In the genomic region with DNA sequence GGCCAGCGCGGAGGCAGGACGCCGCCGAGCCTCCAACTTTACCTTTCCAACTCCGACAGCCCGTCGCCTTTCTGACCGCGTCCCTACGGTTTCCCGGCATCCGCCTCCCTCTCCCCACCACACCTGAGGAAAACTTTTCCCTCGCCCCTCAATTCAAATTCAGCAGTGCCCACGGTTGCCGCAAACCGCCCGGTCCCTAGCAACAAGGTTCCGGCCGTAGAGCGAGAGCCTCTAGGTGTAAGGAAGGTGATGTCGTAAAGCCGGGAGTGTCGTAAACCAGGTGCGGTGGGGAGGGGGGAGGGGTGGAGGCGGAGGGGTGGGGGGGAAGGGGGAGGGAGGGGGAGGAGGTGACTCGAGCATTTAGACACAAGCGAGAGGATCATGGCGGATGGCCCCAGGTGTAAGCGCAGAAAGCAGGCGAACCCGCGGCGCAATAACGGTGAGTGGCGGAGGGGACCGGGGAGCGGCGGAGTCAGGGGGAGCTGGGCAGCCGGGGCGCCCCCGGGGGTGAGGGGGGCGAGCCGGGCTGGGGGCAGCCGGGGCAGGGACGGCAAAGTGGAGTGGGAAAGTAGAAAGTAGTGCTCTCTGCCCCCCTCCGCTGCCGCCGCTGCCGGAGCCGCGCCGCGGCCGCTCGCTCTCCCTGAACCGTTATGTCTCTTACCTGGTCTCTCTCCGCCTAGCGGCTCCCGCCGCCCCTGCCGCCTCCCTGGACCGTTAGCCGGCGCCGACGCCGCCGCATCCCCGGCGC, we compare ENCODE assay signal across 1 cellular context.
TF ChIP-seq lines count a peak whose summit lies in the region.

A gene (plus strand): TSS at position 363 of the 748 bp plus-strand sequence. CDS start 19 bp downstream, at position 382.

TF ChIP-seq in GM12878, 131 proteins besides CTCF, POLR2A, EP300 and RAD21 (continued from another document and continues in another):
- TF ChIP-seq, protein P1, sequence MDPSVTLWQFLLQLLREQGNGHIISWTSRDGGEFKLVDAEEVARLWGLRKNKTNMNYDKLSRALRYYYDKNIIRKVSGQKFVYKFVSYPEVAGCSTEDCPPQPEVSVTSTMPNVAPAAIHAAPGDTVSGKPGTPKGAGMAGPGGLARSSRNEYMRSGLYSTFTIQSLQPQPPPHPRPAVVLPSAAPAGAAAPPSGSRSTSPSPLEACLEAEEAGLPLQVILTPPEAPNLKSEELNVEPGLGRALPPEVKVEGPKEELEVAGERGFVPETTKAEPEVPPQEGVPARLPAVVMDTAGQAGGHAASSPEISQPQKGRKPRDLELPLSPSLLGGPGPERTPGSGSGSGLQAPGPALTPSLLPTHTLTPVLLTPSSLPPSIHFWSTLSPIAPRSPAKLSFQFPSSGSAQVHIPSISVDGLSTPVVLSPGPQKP (IDR thresholded peaks at IDR 0.05; ENCODE audit: low read depth, low read length): no peak
- TF ChIP-seq NFYA (IDR thresholded peaks at IDR 0.05; ENCODE audit: borderline replicate concordance, low read depth, low read length) (no peak), IKZF2 (IDR thresholded peaks at IDR 0.05) (no peak), SMAD1 (IDR thresholded peaks at IDR 0.05; ENCODE audit: low read depth, partially characterized antibody) (no peak), ETV6 (conservative IDR thresholded peaks at IDR 0.05 in 1 of 2, IDR thresholded peaks at IDR 0.05 in 1 of 2; ENCODE audit: borderline replicate concordance in 1 of 2, low read depth in 1 of 2) (no peak), ZZZ3 (IDR thresholded peaks at IDR 0.05; ENCODE audit: control insufficient read depth, insufficient read length, low read depth) (no peak), FOXM1 (IDR thresholded peaks at IDR 0.05; ENCODE audit: low read depth, low read length) (no peak; the same call in 1 of the 2 replicates), CBX3 (IDR thresholded peaks at IDR 0.05; ENCODE audit: borderline replicate concordance, low read depth) (no peak), RAD51 (IDR thresholded peaks at IDR 0.05) (no peak), SRF (IDR thresholded peaks at IDR 0.05; ENCODE audit: low read depth in 2 of 2, low read length in 2 of 2) (no peak), ESRRA (IDR thresholded peaks at IDR 0.05; ENCODE audit: low read length) (no peak), GATAD2B (conservative IDR thresholded peaks at IDR 0.05; ENCODE audit: low read depth) (no peak; the same call in 1 of the 2 replicates), RELA (IDR thresholded peaks at IDR 0.05; ENCODE audit: borderline replicate concordance, partially characterized antibody) (no peak), PAX5 (IDR thresholded peaks at IDR 0.05; ENCODE audit: borderline replicate concordance, low read depth, low read length) (no peak), MYC (IDR thresholded peaks at IDR 0.05; ENCODE audit: insufficient read depth, insufficient read length, insufficient replicate concordance, low read length, severe bottlenecking) (no peak), SIX5 (IDR thresholded peaks at IDR 0.05; ENCODE audit: low read depth, low read length, severe bottlenecking) (no peak), TCF7 (IDR thresholded peaks at IDR 0.05; ENCODE audit: borderline replicate concordance) (no peak), HDAC2 (IDR thresholded peaks at IDR 0.05) (no peak), CHD4 (IDR thresholded peaks at IDR 0.05) (no peak), NRF1 (conservative IDR thresholded peaks at IDR 0.05; ENCODE audit: low read depth, low read length) (no peak), RCOR1 (conservative IDR thresholded peaks at IDR 0.05; ENCODE audit: low read depth, low read length) (peak; percentile 95; the same call in 1 of the 2 replicates), TBL1XR1 (IDR thresholded peaks at IDR 0.05; ENCODE audit: low read depth, low read length) (0 out of 2 replicates have a peak, but pooled peaks have one; percentile 13), SMAD5 (IDR thresholded peaks at IDR 0.05; ENCODE audit: low read depth) (no peak), CBFB (IDR thresholded peaks at IDR 0.05; ENCODE audit: low read depth) (peak; percentile 46; the same call in 1 of the 2 replicates), MXI1 (IDR thresholded peaks at IDR 0.05; ENCODE audit: low read depth, low read length) (no peak), TAF1 (IDR thresholded peaks at IDR 0.05; ENCODE audit: borderline replicate concordance, low read depth, low read length) (peak; percentile 82), PAX8 (IDR thresholded peaks at IDR 0.05) (no peak), ZSCAN29 (IDR thresholded peaks at IDR 0.05) (no peak), RUNX3 (IDR thresholded peaks at IDR 0.05; ENCODE audit: low read length) (peak; percentile 74)
- TF ChIP-seq, protein P2, sequence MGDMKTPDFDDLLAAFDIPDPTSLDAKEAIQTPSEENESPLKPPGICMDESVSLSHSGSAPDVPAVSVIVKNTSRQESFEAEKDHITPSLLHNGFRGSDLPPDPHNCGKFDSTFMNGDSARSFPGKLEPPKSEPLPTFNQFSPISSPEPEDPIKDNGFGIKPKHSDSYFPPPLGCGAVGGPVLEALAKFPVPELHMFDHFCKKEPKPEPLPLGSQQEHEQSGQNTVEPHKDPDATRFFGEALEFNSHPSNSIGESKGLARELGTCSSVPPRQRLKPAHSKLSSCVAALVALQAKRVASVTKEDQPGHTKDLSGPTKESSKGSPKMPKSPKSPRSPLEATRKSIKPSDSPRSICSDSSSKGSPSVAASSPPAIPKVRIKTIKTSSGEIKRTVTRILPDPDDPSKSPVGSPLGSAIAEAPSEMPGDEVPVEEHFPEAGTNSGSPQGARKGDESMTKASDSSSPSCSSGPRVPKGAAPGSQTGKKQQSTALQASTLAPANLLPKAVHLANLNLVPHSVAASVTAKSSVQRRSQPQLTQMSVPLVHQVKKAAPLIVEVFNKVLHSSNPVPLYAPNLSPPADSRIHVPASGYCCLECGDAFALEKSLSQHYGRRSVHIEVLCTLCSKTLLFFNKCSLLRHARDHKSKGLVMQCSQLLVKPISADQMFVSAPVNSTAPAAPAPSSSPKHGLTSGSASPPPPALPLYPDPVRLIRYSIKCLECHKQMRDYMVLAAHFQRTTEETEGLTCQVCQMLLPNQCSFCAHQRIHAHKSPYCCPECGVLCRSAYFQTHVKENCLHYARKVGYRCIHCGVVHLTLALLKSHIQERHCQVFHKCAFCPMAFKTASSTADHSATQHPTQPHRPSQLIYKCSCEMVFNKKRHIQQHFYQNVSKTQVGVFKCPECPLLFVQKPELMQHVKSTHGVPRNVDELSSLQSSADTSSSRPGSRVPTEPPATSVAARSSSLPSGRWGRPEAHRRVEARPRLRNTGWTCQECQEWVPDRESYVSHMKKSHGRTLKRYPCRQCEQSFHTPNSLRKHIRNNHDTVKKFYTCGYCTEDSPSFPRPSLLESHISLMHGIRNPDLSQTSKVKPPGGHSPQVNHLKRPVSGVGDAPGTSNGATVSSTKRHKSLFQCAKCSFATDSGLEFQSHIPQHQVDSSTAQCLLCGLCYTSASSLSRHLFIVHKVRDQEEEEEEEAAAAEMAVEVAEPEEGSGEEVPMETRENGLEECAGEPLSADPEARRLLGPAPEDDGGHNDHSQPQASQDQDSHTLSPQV (IDR thresholded peaks at IDR 0.05): no peak
- TF ChIP-seq, protein P3, sequence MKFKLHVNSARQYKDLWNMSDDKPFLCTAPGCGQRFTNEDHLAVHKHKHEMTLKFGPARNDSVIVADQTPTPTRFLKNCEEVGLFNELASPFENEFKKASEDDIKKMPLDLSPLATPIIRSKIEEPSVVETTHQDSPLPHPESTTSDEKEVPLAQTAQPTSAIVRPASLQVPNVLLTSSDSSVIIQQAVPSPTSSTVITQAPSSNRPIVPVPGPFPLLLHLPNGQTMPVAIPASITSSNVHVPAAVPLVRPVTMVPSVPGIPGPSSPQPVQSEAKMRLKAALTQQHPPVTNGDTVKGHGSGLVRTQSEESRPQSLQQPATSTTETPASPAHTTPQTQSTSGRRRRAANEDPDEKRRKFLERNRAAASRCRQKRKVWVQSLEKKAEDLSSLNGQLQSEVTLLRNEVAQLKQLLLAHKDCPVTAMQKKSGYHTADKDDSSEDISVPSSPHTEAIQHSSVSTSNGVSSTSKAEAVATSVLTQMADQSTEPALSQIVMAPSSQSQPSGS (IDR thresholded peaks at IDR 0.05; ENCODE audit: low read length): no peak
- TF ChIP-seq, protein P4, sequence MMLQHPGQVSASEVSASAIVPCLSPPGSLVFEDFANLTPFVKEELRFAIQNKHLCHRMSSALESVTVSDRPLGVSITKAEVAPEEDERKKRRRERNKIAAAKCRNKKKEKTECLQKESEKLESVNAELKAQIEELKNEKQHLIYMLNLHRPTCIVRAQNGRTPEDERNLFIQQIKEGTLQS (IDR thresholded peaks at IDR 0.05; ENCODE audit: borderline replicate concordance, extremely low read depth, low read depth, low read length): peak; percentile 87
- TF ChIP-seq, protein P5, sequence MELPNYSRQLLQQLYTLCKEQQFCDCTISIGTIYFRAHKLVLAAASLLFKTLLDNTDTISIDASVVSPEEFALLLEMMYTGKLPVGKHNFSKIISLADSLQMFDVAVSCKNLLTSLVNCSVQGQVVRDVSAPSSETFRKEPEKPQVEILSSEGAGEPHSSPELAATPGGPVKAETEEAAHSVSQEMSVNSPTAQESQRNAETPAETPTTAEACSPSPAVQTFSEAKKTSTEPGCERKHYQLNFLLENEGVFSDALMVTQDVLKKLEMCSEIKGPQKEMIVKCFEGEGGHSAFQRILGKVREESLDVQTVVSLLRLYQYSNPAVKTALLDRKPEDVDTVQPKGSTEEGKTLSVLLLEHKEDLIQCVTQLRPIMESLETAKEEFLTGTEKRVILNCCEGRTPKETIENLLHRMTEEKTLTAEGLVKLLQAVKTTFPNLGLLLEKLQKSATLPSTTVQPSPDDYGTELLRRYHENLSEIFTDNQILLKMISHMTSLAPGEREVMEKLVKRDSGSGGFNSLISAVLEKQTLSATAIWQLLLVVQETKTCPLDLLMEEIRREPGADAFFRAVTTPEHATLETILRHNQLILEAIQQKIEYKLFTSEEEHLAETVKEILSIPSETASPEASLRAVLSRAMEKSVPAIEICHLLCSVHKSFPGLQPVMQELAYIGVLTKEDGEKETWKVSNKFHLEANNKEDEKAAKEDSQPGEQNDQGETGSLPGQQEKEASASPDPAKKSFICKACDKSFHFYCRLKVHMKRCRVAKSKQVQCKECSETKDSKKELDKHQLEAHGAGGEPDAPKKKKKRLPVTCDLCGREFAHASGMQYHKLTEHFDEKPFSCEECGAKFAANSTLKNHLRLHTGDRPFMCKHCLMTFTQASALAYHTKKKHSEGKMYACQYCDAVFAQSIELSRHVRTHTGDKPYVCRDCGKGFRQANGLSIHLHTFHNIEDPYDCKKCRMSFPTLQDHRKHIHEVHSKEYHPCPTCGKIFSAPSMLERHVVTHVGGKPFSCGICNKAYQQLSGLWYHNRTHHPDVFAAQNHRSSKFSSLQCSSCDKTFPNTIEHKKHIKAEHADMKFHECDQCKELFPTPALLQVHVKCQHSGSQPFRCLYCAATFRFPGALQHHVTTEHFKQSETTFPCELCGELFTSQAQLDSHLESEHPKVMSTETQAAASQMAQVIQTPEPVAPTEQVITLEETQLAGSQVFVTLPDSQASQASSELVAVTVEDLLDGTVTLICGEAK (IDR thresholded peaks at IDR 0.05; ENCODE audit: borderline replicate concordance): no peak
- TF ChIP-seq, protein P6, sequence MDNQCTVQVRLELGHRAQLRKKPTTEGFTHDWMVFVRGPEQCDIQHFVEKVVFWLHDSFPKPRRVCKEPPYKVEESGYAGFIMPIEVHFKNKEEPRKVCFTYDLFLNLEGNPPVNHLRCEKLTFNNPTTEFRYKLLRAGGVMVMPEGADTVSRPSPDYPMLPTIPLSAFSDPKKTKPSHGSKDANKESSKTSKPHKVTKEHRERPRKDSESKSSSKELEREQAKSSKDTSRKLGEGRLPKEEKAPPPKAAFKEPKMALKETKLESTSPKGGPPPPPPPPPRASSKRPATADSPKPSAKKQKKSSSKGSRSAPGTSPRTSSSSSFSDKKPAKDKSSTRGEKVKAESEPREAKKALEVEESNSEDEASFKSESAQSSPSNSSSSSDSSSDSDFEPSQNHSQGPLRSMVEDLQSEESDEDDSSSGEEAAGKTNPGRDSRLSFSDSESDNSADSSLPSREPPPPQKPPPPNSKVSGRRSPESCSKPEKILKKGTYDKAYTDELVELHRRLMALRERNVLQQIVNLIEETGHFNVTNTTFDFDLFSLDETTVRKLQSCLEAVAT (IDR thresholded peaks at IDR 0.05): peak; percentile 76; the same call in 1 of the 2 replicates
- TF ChIP-seq, protein P7, sequence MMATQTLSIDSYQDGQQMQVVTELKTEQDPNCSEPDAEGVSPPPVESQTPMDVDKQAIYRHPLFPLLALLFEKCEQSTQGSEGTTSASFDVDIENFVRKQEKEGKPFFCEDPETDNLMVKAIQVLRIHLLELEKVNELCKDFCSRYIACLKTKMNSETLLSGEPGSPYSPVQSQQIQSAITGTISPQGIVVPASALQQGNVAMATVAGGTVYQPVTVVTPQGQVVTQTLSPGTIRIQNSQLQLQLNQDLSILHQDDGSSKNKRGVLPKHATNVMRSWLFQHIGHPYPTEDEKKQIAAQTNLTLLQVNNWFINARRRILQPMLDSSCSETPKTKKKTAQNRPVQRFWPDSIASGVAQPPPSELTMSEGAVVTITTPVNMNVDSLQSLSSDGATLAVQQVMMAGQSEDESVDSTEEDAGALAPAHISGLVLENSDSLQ (IDR thresholded peaks at IDR 0.05): no peak
- TF ChIP-seq, protein P8, sequence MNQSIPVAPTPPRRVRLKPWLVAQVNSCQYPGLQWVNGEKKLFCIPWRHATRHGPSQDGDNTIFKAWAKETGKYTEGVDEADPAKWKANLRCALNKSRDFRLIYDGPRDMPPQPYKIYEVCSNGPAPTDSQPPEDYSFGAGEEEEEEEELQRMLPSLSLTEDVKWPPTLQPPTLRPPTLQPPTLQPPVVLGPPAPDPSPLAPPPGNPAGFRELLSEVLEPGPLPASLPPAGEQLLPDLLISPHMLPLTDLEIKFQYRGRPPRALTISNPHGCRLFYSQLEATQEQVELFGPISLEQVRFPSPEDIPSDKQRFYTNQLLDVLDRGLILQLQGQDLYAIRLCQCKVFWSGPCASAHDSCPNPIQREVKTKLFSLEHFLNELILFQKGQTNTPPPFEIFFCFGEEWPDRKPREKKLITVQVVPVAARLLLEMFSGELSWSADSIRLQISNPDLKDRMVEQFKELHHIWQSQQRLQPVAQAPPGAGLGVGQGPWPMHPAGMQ (IDR thresholded peaks at IDR 0.05; ENCODE audit: borderline replicate concordance): no peak
- TF ChIP-seq, protein P9, sequence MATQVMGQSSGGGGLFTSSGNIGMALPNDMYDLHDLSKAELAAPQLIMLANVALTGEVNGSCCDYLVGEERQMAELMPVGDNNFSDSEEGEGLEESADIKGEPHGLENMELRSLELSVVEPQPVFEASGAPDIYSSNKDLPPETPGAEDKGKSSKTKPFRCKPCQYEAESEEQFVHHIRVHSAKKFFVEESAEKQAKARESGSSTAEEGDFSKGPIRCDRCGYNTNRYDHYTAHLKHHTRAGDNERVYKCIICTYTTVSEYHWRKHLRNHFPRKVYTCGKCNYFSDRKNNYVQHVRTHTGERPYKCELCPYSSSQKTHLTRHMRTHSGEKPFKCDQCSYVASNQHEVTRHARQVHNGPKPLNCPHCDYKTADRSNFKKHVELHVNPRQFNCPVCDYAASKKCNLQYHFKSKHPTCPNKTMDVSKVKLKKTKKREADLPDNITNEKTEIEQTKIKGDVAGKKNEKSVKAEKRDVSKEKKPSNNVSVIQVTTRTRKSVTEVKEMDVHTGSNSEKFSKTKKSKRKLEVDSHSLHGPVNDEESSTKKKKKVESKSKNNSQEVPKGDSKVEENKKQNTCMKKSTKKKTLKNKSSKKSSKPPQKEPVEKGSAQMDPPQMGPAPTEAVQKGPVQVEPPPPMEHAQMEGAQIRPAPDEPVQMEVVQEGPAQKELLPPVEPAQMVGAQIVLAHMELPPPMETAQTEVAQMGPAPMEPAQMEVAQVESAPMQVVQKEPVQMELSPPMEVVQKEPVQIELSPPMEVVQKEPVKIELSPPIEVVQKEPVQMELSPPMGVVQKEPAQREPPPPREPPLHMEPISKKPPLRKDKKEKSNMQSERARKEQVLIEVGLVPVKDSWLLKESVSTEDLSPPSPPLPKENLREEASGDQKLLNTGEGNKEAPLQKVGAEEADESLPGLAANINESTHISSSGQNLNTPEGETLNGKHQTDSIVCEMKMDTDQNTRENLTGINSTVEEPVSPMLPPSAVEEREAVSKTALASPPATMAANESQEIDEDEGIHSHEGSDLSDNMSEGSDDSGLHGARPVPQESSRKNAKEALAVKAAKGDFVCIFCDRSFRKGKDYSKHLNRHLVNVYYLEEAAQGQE (IDR thresholded peaks at IDR 0.05; ENCODE audit: low read depth, low read length): peak; percentile 7; the same call in 1 of the 2 replicates
